8 cellular contexts compared by ENCODE assay signal in genomic region chr10:46022978-46023702, GRCh38. TPM values are rescaled to one million over a fixed set of nuclear protein-coding genes. Genes with fewer than 3 reads are reported as not detected.
DNase-seq lines count a peak whose midpoint lies in the region; ATAC-seq and TF ChIP-seq lines count a peak whose summit lies in the region.

No MANE protein-coding gene starts in this region.

- POLR2A ChIA-PET in activated CD8-positive, alpha-beta T cell treated with anti-CD3 and anti-CD28 coated beads for 36 hours (lab: Charles Lee): interaction anchor here (0.9 kb wide), 1 partner anchor 19 kb away, joined by 3 read pairs; no protein-coding TSS in a partner anchor

- H3K27ac Mint-ChIP-seq in activated CD8-positive, alpha-beta T cell treated with anti-CD3 and anti-CD28 coated beads for 36 hours: peak overlapping the region; percentile 86

- peaks cover 81% of the 10 kb centered on the region for H3K4me1 Mint-ChIP-seq in activated CD8-positive, alpha-beta T cell treated with anti-CD3 and anti-CD28 coated beads for 36 hours (ENCODE audit: low read depth)

- H3K36me3 ChIP-seq in ACC112 (ENCODE audit: insufficient read depth, low read length) (no peaks in the 10 kb centered on the region), ectodermal cell (ENCODE audit: control insufficient read depth, insufficient read depth, low read length) (no peaks in the 10 kb centered on the region), lung (ENCODE audit: control insufficient read depth in 2 of 2, insufficient read depth in 2 of 2, low read length in 2 of 2) (no peaks in the 10 kb centered on the region)

- intact Hi-C loops in activated CD8-positive, alpha-beta T cell treated with anti-CD3 and anti-CD28 coated beads for 36 hours (cut with micrococcal nuclease): no loop called here

- H3K9me3 Mint-ChIP-seq in activated CD8-positive, alpha-beta T cell treated with anti-CD3 and anti-CD28 coated beads for 36 hours: no peaks in the 10 kb centered on the region

- H3K27ac ChIP-seq in ACC112 (ENCODE audit: low read depth, low read length): peak overlapping the region; percentile 93
- peak overlapping the region; percentile 57 for H3K27ac ChIP-seq in ectodermal cell (ENCODE audit: insufficient read depth, low read depth, low read length, poor library complexity, severe bottlenecking)
- H3K27ac ChIP-seq in lung (ENCODE audit: low read depth in 1 of 2, low read length in 1 of 2): peak overlapping the region; percentile 95 to 96

- H3K9me3 ChIP-seq in ectodermal cell (ENCODE audit: control insufficient read depth, low read length): no peaks in the 10 kb centered on the region
- no peaks in the 10 kb centered on the region for H3K9me3 ChIP-seq in lung (ENCODE audit: control insufficient read depth in 2 of 2, insufficient read depth in 1 of 2, low read length in 1 of 2)

- H2AFZ ChIP-seq in ACC112 (ENCODE audit: low read length, unreplicated experiment): no peak overlapping the region

- 1% methylated on average over 49 of the region's 49 CpGs for WGBS in ectodermal cell, 2 experiments
- WGBS in lung, 2 donors: 1 to 2% methylated on average over 44 to 49 of the region's 49 CpGs

- H3K27me3 Mint-ChIP-seq in activated CD8-positive, alpha-beta T cell treated with anti-CD3 and anti-CD28 coated beads for 36 hours: no peaks in the 10 kb centered on the region

- H3K79me2 ChIP-seq in ACC112 (ENCODE audit: control insufficient read depth, insufficient read depth, low read length, unreplicated experiment): peaks cover 89% of the 10 kb centered on the region

- H3K27me3 ChIP-seq in ACC112 (ENCODE audit: insufficient read depth, low read length) (no peaks in the 10 kb centered on the region), ectodermal cell (ENCODE audit: control insufficient read depth, insufficient read depth, low read length, poor library complexity, severe bottlenecking) (no peaks in the 10 kb centered on the region), lung (ENCODE audit: control insufficient read depth, insufficient read depth) (no peaks in the 10 kb centered on the region)

- H3K4me3 ChIP-seq in ACC112 (ENCODE audit: low read depth, low read length): peak overlapping the region; percentile 75
- H3K4me3 ChIP-seq in ectodermal cell (ENCODE audit: insufficient read depth, low read depth, low read length): peak overlapping the region; percentile 58
- H3K4me3 ChIP-seq in lung: peak overlapping the region; percentile 78

- ATAC-seq in GM18519 (IDR thresholded peaks at IDR 0.05; ENCODE audit: low FRiP score, unreplicated experiment) (peak; percentile 75), HG03060 (IDR thresholded peaks at IDR 0.05; ENCODE audit: low read depth, unreplicated experiment) (peak; percentile 62), lung (ENCODE audit: insufficient read depth, low FRiP score) (peak; percentile 94)
- ATAC-seq in activated CD8-positive, alpha-beta T cell treated with anti-CD3 and anti-CD28 coated beads for 36 hours: peak; percentile 97

- H3K4me3 Mint-ChIP-seq in activated CD8-positive, alpha-beta T cell treated with anti-CD3 and anti-CD28 coated beads for 36 hours: peak overlapping the region; percentile 78

- H3K36me3 Mint-ChIP-seq in activated CD8-positive, alpha-beta T cell treated with anti-CD3 and anti-CD28 coated beads for 36 hours (ENCODE audit: low read depth): peaks cover 21% of the 10 kb centered on the region

- CTCF ChIA-PET in activated CD8-positive, alpha-beta T cell treated with anti-CD3 and anti-CD28 coated beads for 36 hours (lab: Charles Lee): interaction anchor here (1.1 to 2.0 kb wide), 3 partner anchors 9 to 207 kb away, joined by 3 to 7 read pairs (median 5); no protein-coding TSS in a partner anchor

- H3K4me1 ChIP-seq in ACC112 (ENCODE audit: control insufficient read depth, insufficient read depth, low read length, unreplicated experiment): peaks cover 81% of the 10 kb centered on the region
- no peaks in the 10 kb centered on the region for H3K4me1 ChIP-seq in ectodermal cell (ENCODE audit: control insufficient read depth, insufficient read depth, low read length)
- peaks cover 10 to 35% of the 10 kb centered on the region in 2 donors for H3K4me1 ChIP-seq in lung (ENCODE audit: control insufficient read depth in 2 of 2, insufficient read depth in 2 of 2, low read length in 2 of 2)

- no peak for TF ChIP-seq CTCF in activated CD8-positive, alpha-beta T cell treated with anti-CD3 and anti-CD28 coated beads for 36 hours (IDR thresholded peaks at IDR 0.05)
- TF ChIP-seq CTCF in lung (IDR thresholded peaks at IDR 0.05; ENCODE audit: control extremely low read depth, extremely low read depth): no peak

- DNase-seq in NCI-H526 treated with DMSO at 0.1 percent for 48 hours (lab: John Stamatoyannopoulos, UW) (peak; percentile 43), lung (ENCODE audit: low spot score) (peak; percentile 93)
- DNase-seq in activated CD8-positive, alpha-beta T cell treated with anti-CD3 and anti-CD28 coated beads for 36 hours: peak; percentile 91
- peak; percentile 47 to 59 (median 48) for DNase-seq in stimulated activated CD4-positive, alpha-beta T cell treated with anti-CD3 and anti-CD28 coated beads, TNF-alpha, amount 100 ng/mL, for 1 hour (ENCODE audit: low read depth in 3 of 3, low spot score in 1 of 3)

RNA-seq across cellular contexts. Expression of gene NCOA4, which starts 7.3 kb away (rescaled TPM):
- total RNA-seq in activated CD8-positive, alpha-beta T cell treated with anti-CD3 and anti-CD28 coated beads for 36 hours: 10 to 100 TPM; 86.2 to 86.6 TPM
- polyA plus RNA-seq in ectodermal cell (2013, experiment 1 of 4): 69.0 TPM
- 73.0 TPM for polyA plus RNA-seq in ectodermal cell (2013, experiment 2 of 4)
- polyA plus RNA-seq in ectodermal cell (2013, experiment 3 of 4): 55.2 TPM
- polyA plus RNA-seq in ectodermal cell (2013, experiment 4 of 4): 58.9 TPM
- total RNA-seq in lung: 100 to 1,000 TPM; 123 to 281 TPM
- 10 to 100 TPM; 40.5 to 94.7 TPM for polyA plus RNA-seq in lung

RNA-seq across cellular contexts. Expression of gene MSMB, which starts 22.9 kb away (rescaled TPM):
- total RNA-seq in activated CD8-positive, alpha-beta T cell treated with anti-CD3 and anti-CD28 coated beads for 36 hours: not detected
- polyA plus RNA-seq in ectodermal cell (2013, experiment 1 of 4): not detected
- polyA plus RNA-seq in ectodermal cell (2013, experiment 2 of 4): not detected
- not detected for polyA plus RNA-seq in ectodermal cell (2013, experiment 3 of 4)
- polyA plus RNA-seq in ectodermal cell (2013, experiment 4 of 4): not detected
- under 1 TPM in 1 of 2 donors, not detected in 1; 0.64 TPM for total RNA-seq in lung
- polyA plus RNA-seq in lung: 10 to 100 TPM; 18.5 to 62.7 TPM

RNA-seq across cellular contexts. Expression of gene TIMM23, which starts 50.9 kb away (rescaled TPM):
- total RNA-seq in activated CD8-positive, alpha-beta T cell treated with anti-CD3 and anti-CD28 coated beads for 36 hours: 10 to 100 TPM; 70.7 to 76.2 TPM
- 88.2 TPM for polyA plus RNA-seq in ectodermal cell (2013, experiment 1 of 4)
- polyA plus RNA-seq in ectodermal cell (2013, experiment 2 of 4): 94.0 TPM
- polyA plus RNA-seq in ectodermal cell (2013, experiment 3 of 4): 72.4 TPM
- polyA plus RNA-seq in ectodermal cell (2013, experiment 4 of 4): 79.9 TPM
- 10 to 100 TPM; 37.0 to 41.5 TPM for total RNA-seq in lung
- 10 to 100 TPM; 51.5 to 63.1 TPM for polyA plus RNA-seq in lung

Comparison
In these comparisons a context has a peak if more than half of its experiments do, and no peak if none do; other contexts are left out.
1. Peak in every context shown above with its lines: DNase-seq, ATAC-seq, H3K4me3 ChIP-seq and H3K27ac ChIP-seq.
2. DNase-seq: peak in every context shown above with its lines; median percentile 93 in lung; 91 in activated CD8-positive, alpha-beta T cell treated with anti-CD3 and anti-CD28 coated beads for 36 hours; 48 in stimulated activated CD4-positive, alpha-beta T cell treated with anti-CD3 and anti-CD28 coated beads, TNF-alpha, amount 100 ng/mL, for 1 hour; 43 in NCI-H526 treated with DMSO at 0.1 percent for 48 hours.